29 cellular contexts compared by ENCODE assay signal in the genomic region with DNA sequence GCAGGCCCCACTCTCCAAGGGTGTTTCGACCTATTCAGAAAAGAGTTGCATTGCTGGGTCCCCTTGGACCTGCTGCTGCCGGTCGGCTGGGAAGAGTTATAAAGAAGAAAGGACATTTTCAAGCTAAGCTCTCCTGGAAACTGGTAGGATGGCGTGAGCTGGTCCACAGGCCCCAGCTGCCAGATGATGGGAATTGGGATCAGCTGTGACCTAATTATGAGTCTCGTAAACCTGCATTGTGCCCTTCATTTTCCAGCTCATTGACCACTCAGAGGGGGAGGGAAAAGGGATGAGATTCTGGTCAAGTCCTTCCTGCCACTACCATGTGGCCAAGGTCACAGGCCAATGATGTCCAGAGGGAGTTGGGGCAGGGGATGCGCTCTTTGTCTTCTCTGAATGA.
"Had no signal": no experiment of that assay in that cellular context is flagged by ENCODE, and none has a peak within 500 bp of the region (broad histone marks: within the 10 kb centered on the region; RNA-seq: fewer than 3 reads in every experiment).

No MANE protein-coding gene starts in this region.

- H3K9me3 Mint-ChIP-seq: activated CD4-positive, alpha-beta memory T cell treated with anti-CD3 and anti-CD28 coated beads for 36 hours; activated CD4-positive, alpha-beta T cell treated with anti-CD3 and anti-CD28 coated beads, Interleukin-2, amount 10 ng/mL, durations not matched to agents 7 days and 5 days; activated naive CD4-positive, alpha-beta T cell treated with anti-CD3 and anti-CD28 coated beads, Interleukin-2, amount 50 U/mL, for 72 hours; activated naive CD8-positive, alpha-beta T cell treated with anti-CD3 and anti-CD28 coated beads, Interleukin-2, amount 50 U/mL, for 24 hours; activated T-cell treated with anti-CD3 and anti-CD28 coated beads, Interleukin-2, amount 50 U/mL, for 4 hours; IgD-negative memory B cell had no signal

- DNase-seq: activated CD4-positive, alpha-beta memory T cell treated with anti-CD3 and anti-CD28 coated beads for 36 hours; activated CD4-positive, alpha-beta T cell treated with anti-CD3 and anti-CD28 coated beads, Interleukin-2, amount 10 ng/mL, durations not matched to agents 7 days and 5 days; activated CD4-positive, CD25-positive, alpha-beta regulatory T cell; activated CD8-positive, alpha-beta memory T cell treated with anti-CD3 and anti-CD28 coated beads for 24 hours; activated effector memory CD4-positive, alpha-beta T cell treated with anti-CD3 and anti-CD28 coated beads, Interleukin-2, amount 50 U/mL, for 16 hours; activated naive CD4-positive, alpha-beta T cell treated with Interleukin-2 at 50 U/mL for 16 hours; activated naive CD8-positive, alpha-beta T cell treated with anti-CD3 and anti-CD28 coated beads, Interleukin-2, amount 50 U/mL, for 24 hours; activated T-cell treated with anti-CD3 and anti-CD28 coated beads, Interleukin-2, amount 50 U/mL, for 4 hours; amniotic stem cell; body of pancreas; KG1; NCI-H1048; NCI-H1930; NCI-H2171 treated with DMSO at 0.1 percent for 48 hours; NCI-H446 treated with DMSO at 0.1 percent for 48 hours; NCI-H524 treated with DMSO at 0.1 percent for 48 hours; NCI-H774; NK-92 treated with Interleukin-12 subunit alpha and Interleukin-12 subunit beta, amount 100 ng/mL, for 24 hours; OCI-M1; Right ventricle myocardium superior; SJCRH30; SK-N-SH; T-helper 1 cell had no signal

- H3K4me1 Mint-ChIP-seq: activated CD4-positive, alpha-beta T cell treated with anti-CD3 and anti-CD28 coated beads, Interleukin-2, amount 10 ng/mL, durations not matched to agents 7 days and 5 days; activated naive CD8-positive, alpha-beta T cell treated with anti-CD3 and anti-CD28 coated beads, Interleukin-2, amount 50 U/mL, for 24 hours; IgD-negative memory B cell had no signal

- H3K27ac Mint-ChIP-seq: activated CD4-positive, alpha-beta memory T cell treated with anti-CD3 and anti-CD28 coated beads for 36 hours; activated CD4-positive, alpha-beta T cell treated with anti-CD3 and anti-CD28 coated beads, Interleukin-2, amount 10 ng/mL, durations not matched to agents 7 days and 5 days; activated naive CD4-positive, alpha-beta T cell treated with anti-CD3 and anti-CD28 coated beads, Interleukin-2, amount 50 U/mL, for 72 hours; activated naive CD8-positive, alpha-beta T cell treated with anti-CD3 and anti-CD28 coated beads, Interleukin-2, amount 50 U/mL, for 24 hours; IgD-negative memory B cell had no signal

- H3K27me3 Mint-ChIP-seq: activated CD4-positive, alpha-beta memory T cell treated with anti-CD3 and anti-CD28 coated beads for 36 hours; activated CD4-positive, alpha-beta T cell treated with anti-CD3 and anti-CD28 coated beads, Interleukin-2, amount 10 ng/mL, durations not matched to agents 7 days and 5 days had no signal

- ATAC-seq: activated naive CD4-positive, alpha-beta T cell treated with anti-CD3 and anti-CD28 coated beads, Interleukin-2, amount 50 U/mL, for 72 hours; activated naive CD8-positive, alpha-beta T cell treated with anti-CD3 and anti-CD28 coated beads, Interleukin-2, amount 50 U/mL, for 24 hours; activated T-cell treated with anti-CD3 and anti-CD28 coated beads, Interleukin-2, amount 50 U/mL, for 4 hours; body of pancreas; Panc1 had no signal

- H3K27ac ChIP-seq: ascending aorta, body of pancreas, RWPE1, SJCRH30, VCaP had no signal

- H3K4me3 Mint-ChIP-seq: activated CD4-positive, alpha-beta memory T cell treated with anti-CD3 and anti-CD28 coated beads for 36 hours; activated CD4-positive, alpha-beta T cell treated with anti-CD3 and anti-CD28 coated beads, Interleukin-2, amount 10 ng/mL, durations not matched to agents 7 days and 5 days; activated naive CD8-positive, alpha-beta T cell treated with anti-CD3 and anti-CD28 coated beads, Interleukin-2, amount 50 U/mL, for 24 hours; activated T-cell treated with anti-CD3 and anti-CD28 coated beads, Interleukin-2, amount 50 U/mL, for 4 hours; IgD-negative memory B cell had no signal

- H3K36me3 Mint-ChIP-seq: activated CD4-positive, alpha-beta memory T cell treated with anti-CD3 and anti-CD28 coated beads for 36 hours; activated naive CD4-positive, alpha-beta T cell treated with anti-CD3 and anti-CD28 coated beads, Interleukin-2, amount 50 U/mL, for 72 hours; IgD-negative memory B cell had no signal
